12 cellular contexts compared by ENCODE assay signal in genomic region chr19:47487551-47488515, GRCh38. TPM values are rescaled to one million over a fixed set of nuclear protein-coding genes. Genes with fewer than 3 reads are reported as not detected.
DNase-seq lines count a peak whose midpoint lies in the region; ATAC-seq and TF ChIP-seq lines count a peak whose summit lies in the region.
"Had no signal": no experiment of that assay in that cellular context is flagged by ENCODE, and none has a peak within 500 bp of the region (broad histone marks: within the 10 kb centered on the region; RNA-seq: fewer than 3 reads in every experiment).

No MANE protein-coding gene starts in this region.

- H3K4me3 Mint-ChIP-seq in MCF 10A (ENCODE audit: unreplicated experiment) (no peak overlapping the region), brain (no peak overlapping the region)
- peak overlapping the region; percentile 39 to 61 for H3K4me3 Mint-ChIP-seq in stimulated activated naive B cell treated with anti-CD40 and anti-IgM and Interleukin-4, amounts not matched to agents 10 μg/mL and 1 μg/mL and 100 μg/mL, for 72 hours

- H4K20me1 ChIP-seq in Karpas-422 (ENCODE audit: insufficient read depth, low read depth, low read length) = no peaks in the 10 kb centered on the region

- H3K36me3 ChIP-seq in breast epithelium (no peaks in the 10 kb centered on the region), Karpas-422 (ENCODE audit: insufficient read depth, low read length) (no peaks in the 10 kb centered on the region)
- H3K36me3 ChIP-seq in effector memory CD4-positive, alpha-beta T cell (ENCODE audit: control insufficient read depth, insufficient read depth, low read length) = peaks cover 38% of the 10 kb centered on the region

- POLR2A ChIA-PET in MCF 10A (lab: Yijun Ruan, JAX) = interaction anchor here (0.6 to 0.9 kb wide), 2 partner anchors 15 to 71 kb away, joined by 3 read pairs; no protein-coding TSS in a partner anchor

- H3K36me3 Mint-ChIP-seq in MCF 10A (ENCODE audit: insufficient read depth, unreplicated experiment) (peaks cover 47% of the 10 kb centered on the region), brain (peaks cover 7% of the 10 kb centered on the region)
- H3K36me3 Mint-ChIP-seq in stimulated activated naive B cell treated with anti-CD40 and anti-IgM and Interleukin-4, amounts not matched to agents 10 μg/mL and 1 μg/mL and 100 μg/mL, for 72 hours = peaks cover 26 to 38% of the 10 kb centered on the region in 2 donors

- H3K9me3 ChIP-seq in breast epithelium (no peaks in the 10 kb centered on the region), Karpas-422 (ENCODE audit: low read length) (no peaks in the 10 kb centered on the region)
- no peaks in the 10 kb centered on the region for H3K9me3 ChIP-seq in effector memory CD4-positive, alpha-beta T cell (ENCODE audit: control insufficient read depth, low read length)
- H3K9me3 ChIP-seq: thyroid gland had no signal

- intact Hi-C loops in MCF 10A (cut with micrococcal nuclease) (no loop called here), breast epithelium (cut with DNase I; ENCODE audit: low total_unique reads) (no loop called here)

- no peak overlapping the region for H2AFZ ChIP-seq in Karpas-422 (ENCODE audit: low read length)

- no peak overlapping the region for H3K4me3 ChIP-seq in breast epithelium
- H3K4me3 ChIP-seq in Karpas-422 (ENCODE audit: low read length) = no peak overlapping the region
- no peak overlapping the region for H3K4me3 ChIP-seq in effector memory CD4-positive, alpha-beta T cell (ENCODE audit: insufficient read depth, low read depth, low read length, poor library complexity, severe bottlenecking)
- H3K4me3 ChIP-seq: thyroid gland had no signal

- H3K79me2 ChIP-seq in Karpas-422 (ENCODE audit: low read length) = no peaks in the 10 kb centered on the region; the same call in 1 of the 2 replicates

- no peaks in the 10 kb centered on the region for H3K9me3 Mint-ChIP-seq in MCF 10A (ENCODE audit: unreplicated experiment)
- peaks cover 0 to 3% (median 0%) of the 10 kb centered on the region in 5 experiments for H3K9me3 Mint-ChIP-seq in brain
- no peaks in the 10 kb centered on the region for H3K9me3 Mint-ChIP-seq in stimulated activated naive B cell treated with anti-CD40 and anti-IgM and Interleukin-4, amounts not matched to agents 10 μg/mL and 1 μg/mL and 100 μg/mL, for 72 hours

- peak in 1 of 2 donors; percentile 3 for ATAC-seq in stimulated activated naive B cell treated with anti-CD40 and anti-IgM and Interleukin-4, amounts not matched to agents 10 μg/mL and 1 μg/mL and 100 μg/mL, for 72 hours (replicated peaks)
- ATAC-seq in GM21515 (IDR thresholded peaks at IDR 0.05; ENCODE audit: unreplicated experiment) = no peak

- H3K27me3 ChIP-seq in breast epithelium (no peaks in the 10 kb centered on the region), Karpas-422 (ENCODE audit: low read length) (no peaks in the 10 kb centered on the region)
- no peaks in the 10 kb centered on the region for H3K27me3 ChIP-seq in effector memory CD4-positive, alpha-beta T cell (replicated peaks; ENCODE audit: control insufficient read depth, insufficient read depth, low read length, poor library complexity, severe bottlenecking)
- H3K27me3 ChIP-seq: thyroid gland had no signal

- CTCF ChIA-PET in MCF 10A (lab: Yijun Ruan, JAX) = interaction anchor here (0.6 to 1.1 kb wide), 2 partner anchors 200 to 203 kb away, joined by 3 to 4 read pairs; no protein-coding TSS in a partner anchor

- H3K27ac Mint-ChIP-seq in MCF 10A (ENCODE audit: low read depth, unreplicated experiment) = no peak overlapping the region
- H3K27ac Mint-ChIP-seq in brain = peak overlapping the region in 3 of 5 experiments; percentile 44 to 99 (median 70)
- H3K27ac Mint-ChIP-seq in stimulated activated naive B cell treated with anti-CD40 and anti-IgM and Interleukin-4, amounts not matched to agents 10 μg/mL and 1 μg/mL and 100 μg/mL, for 72 hours = peak overlapping the region; percentile 86

- no peaks in the 10 kb centered on the region for H3K27me3 Mint-ChIP-seq in MCF 10A (ENCODE audit: insufficient read depth, unreplicated experiment)
- H3K27me3 Mint-ChIP-seq in brain = peaks cover 8% of the 10 kb centered on the region
- H3K27me3 Mint-ChIP-seq in stimulated activated naive B cell treated with anti-CD40 and anti-IgM and Interleukin-4, amounts not matched to agents 10 μg/mL and 1 μg/mL and 100 μg/mL, for 72 hours = no peaks in the 10 kb centered on the region

- H3K9ac ChIP-seq in Karpas-422 (ENCODE audit: low read length) = 0 out of 2 replicates have a peak overlapping the region, but pooled peaks have one; percentile 20

- TF ChIP-seq POLR2A in breast epithelium (IDR thresholded peaks at IDR 0.05) = no peak

- H3K4me1 Mint-ChIP-seq in MCF 10A (ENCODE audit: insufficient read depth, unreplicated experiment) (peaks cover 12% of the 10 kb centered on the region), brain (peaks cover 39% of the 10 kb centered on the region)
- H3K4me1 Mint-ChIP-seq in stimulated activated naive B cell treated with anti-CD40 and anti-IgM and Interleukin-4, amounts not matched to agents 10 μg/mL and 1 μg/mL and 100 μg/mL, for 72 hours = peaks cover 38 to 55% of the 10 kb centered on the region in 2 donors

- TSS peak; percentile 57 for BruUV-seq in MCF 10A (replicated peaks; lab: Mats Ljungman, UMichigan)

- no peaks in the 10 kb centered on the region for H3K9me2 ChIP-seq in Karpas-422 (replicated peaks; ENCODE audit: insufficient read depth, low read length)

- TF ChIP-seq CTCF in MCF 10A (IDR thresholded peaks at IDR 0.05; ENCODE audit: unreplicated experiment) (no peak), breast epithelium (IDR thresholded peaks at IDR 0.05) (no peak), brain (conservative IDR thresholded peaks at IDR 0.05) (no peak)

- H3K27ac ChIP-seq in breast epithelium = peak overlapping the region in 1 of 2 donors; percentile 7
- no peak overlapping the region for H3K27ac ChIP-seq in Karpas-422 (ENCODE audit: low read length)
- no peak overlapping the region for H3K27ac ChIP-seq in effector memory CD4-positive, alpha-beta T cell (ENCODE audit: insufficient read depth, low read length, poor library complexity, severe bottlenecking)
- H3K27ac ChIP-seq: thyroid gland had no signal

- DNase-seq in MCF 10A (ENCODE audit: unreplicated experiment) = no peak
- DNase-seq in breast epithelium (ENCODE audit: low spot score in 2 of 2) = no peak
- DNase-seq in Karpas-422 = no peak
- DNase-seq in stimulated activated naive B cell treated with anti-CD40 and anti-IgM and Interleukin-4, amounts not matched to agents 10 μg/mL and 1 μg/mL and 100 μg/mL, for 72 hours = no peak
- DNase-seq in stimulated activated CD4-positive, alpha-beta T cell treated with anti-CD3 and anti-CD28 coated beads, Interleukin-12 subunit alpha, Interleukin-12 subunit beta, amount 100 ng/mL, for 4 hours = no peak
- DNase-seq in effector memory CD4-positive, alpha-beta T cell = no peak
- DNase-seq: activated CD4-positive, alpha-beta T cell treated with anti-CD3 and anti-CD28 coated beads, Interleukin-2, amount 50 U/mL, for 4 hours; activated gamma-delta T cell; foreskin melanocyte; thyroid gland had no signal

- H3K4me1 ChIP-seq in breast epithelium (peaks cover 0 to 7% of the 10 kb centered on the region in 2 donors), Karpas-422 (ENCODE audit: low read length) (peaks cover 10% of the 10 kb centered on the region)
- H3K4me1 ChIP-seq in effector memory CD4-positive, alpha-beta T cell (ENCODE audit: control insufficient read depth, insufficient read depth, low read length, poor library complexity, severe bottlenecking) = peaks cover 5% of the 10 kb centered on the region

- H3K4me2 ChIP-seq in Karpas-422 (ENCODE audit: low read depth, low read length, poor library complexity, severe bottlenecking) = no peak overlapping the region

RNA-seq across cellular contexts. Expression of gene KPTN, which starts 3.8 kb away (rescaled TPM):
- total RNA-seq in MCF 10A (2022) (9.7 and 17.6 TPM in 2 replicates), breast epithelium (1 to 10 TPM; 4.6 to 6.6 (median 6.3) TPM)
- 6.2 and 11.1 TPM in 2 replicates for total RNA-seq in Karpas-422 (2014; rRNA removed; shearing (Covaris generic); ENCODE audit: low replicate concordance)
- 28.1 TPM for polyA plus RNA-seq in brain (ENCODE audit: insufficient read depth, low read depth, low replicate concordance)

RNA-seq across cellular contexts. Expression of gene SLC8A2, which starts 16.1 kb away (rescaled TPM):
- total RNA-seq in MCF 10A (2022) = 0.54 TPM in 1 of 2 replicates, not detected in the other
- under 1 TPM in 2 of 3 donors, not detected in 1; under 0.01 to 0.29 TPM for total RNA-seq in breast epithelium
- total RNA-seq in Karpas-422 (2014; rRNA removed; shearing (Covaris generic); ENCODE audit: low replicate concordance) = 0.22 TPM in 1 of 2 replicates, not detected in the other
- polyA plus RNA-seq in brain (ENCODE audit: insufficient read depth, low read depth, low replicate concordance) = 23.3 TPM

RNA-seq across cellular contexts. Expression of gene NAPA, which starts 27.0 kb away (rescaled TPM):
- 72.1 and 73.2 TPM in 2 replicates for total RNA-seq in MCF 10A (2022)
- 100 to 1,000 TPM in 1 of 3 donors, 10 to 100 TPM in 2; 82.4 to 117 (median 96.0) TPM for total RNA-seq in breast epithelium
- total RNA-seq in Karpas-422 (2014; rRNA removed; shearing (Covaris generic); ENCODE audit: low replicate concordance) = 60.8 and 88.9 TPM in 2 replicates
- polyA plus RNA-seq in brain (ENCODE audit: insufficient read depth, low read depth, low replicate concordance) = 248 TPM

Comparison
In these comparisons a context has a peak if more than half of its experiments do, and no peak if none do; other contexts are left out.
1. H3K4me3 Mint-ChIP-seq: peak in stimulated activated naive B cell treated with anti-CD40 and anti-IgM and Interleukin-4, amounts not matched to agents 10 μg/mL and 1 μg/mL and 100 μg/mL, for 72 hours (2 of 2); none in MCF 10A (single experiment) and brain (0 of 5).